ENCODE assay signal across 16 cellular contexts in the genomic region with DNA sequence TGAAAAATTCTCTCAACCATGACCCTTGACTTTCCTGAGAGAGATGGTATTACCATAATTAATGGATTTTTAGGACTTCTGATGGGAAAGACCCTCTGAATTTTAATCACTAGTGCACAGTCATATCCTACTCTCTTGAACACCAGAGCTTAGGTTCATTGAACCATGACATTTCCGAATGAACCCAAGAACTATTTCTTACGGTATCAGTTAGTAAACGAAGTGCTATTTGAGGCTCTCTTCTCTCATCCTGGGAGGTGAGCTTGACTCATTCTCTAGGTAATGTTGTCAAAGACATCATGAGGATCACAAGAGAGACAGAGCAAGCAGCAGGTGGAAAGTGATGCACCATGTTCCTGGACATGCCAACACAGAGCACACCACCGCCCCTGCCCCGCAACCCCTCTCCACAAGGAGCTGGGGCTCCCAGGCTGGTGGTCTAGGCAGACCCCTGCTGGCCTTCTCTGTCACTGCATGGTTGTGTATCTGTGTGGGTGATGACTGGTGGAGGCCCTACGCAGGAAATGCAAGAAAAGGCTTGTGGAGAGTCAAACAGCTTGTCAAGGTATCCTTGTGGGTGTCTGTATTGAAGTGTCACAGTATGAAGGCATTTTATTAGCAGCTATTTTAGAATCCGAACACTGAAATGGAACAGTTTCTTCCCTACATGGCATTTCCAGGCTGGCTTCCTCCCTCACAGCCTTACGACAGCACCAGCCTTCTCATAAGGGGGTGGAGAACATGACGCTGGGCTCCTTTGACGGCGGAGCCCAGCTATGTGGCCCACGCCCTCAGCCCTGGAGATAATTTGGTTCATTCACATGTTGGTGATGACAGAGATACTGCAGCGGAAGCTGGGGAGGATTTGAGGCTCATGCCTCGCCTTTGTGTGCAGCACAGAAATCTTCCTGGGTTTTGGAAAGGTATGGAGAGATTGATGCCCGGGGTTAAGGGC.
DNase-seq lines count a peak whose midpoint lies in the region; ATAC-seq and TF ChIP-seq lines count a peak whose summit lies in the region.
"Had no signal": no experiment of that assay in that cellular context is flagged by ENCODE, and none has a peak within 500 bp of the region (broad histone marks: within the 10 kb centered on the region; RNA-seq: fewer than 3 reads in every experiment).

No MANE protein-coding gene starts in this region.

- no peak overlapping the region for H3K4me2 ChIP-seq in PC-9

- H3K9me2 ChIP-seq in PC-9 (ENCODE audit: insufficient read depth): no peaks in the 10 kb centered on the region

- H4K20me1 ChIP-seq in PC-9 (ENCODE audit: insufficient read depth): no peaks in the 10 kb centered on the region

- intact Hi-C loops in PC-9 (cut with micrococcal nuclease; ENCODE audit: unreplicated experiment): no loop called here

- TF ChIP-seq CTCF in GM10248 (IDR thresholded peaks at IDR 0.05; ENCODE audit: control extremely low read depth, extremely low read depth, low read depth, missing control alignments) (peak; percentile 15), mesothelial cell of epicardium (IDR thresholded peaks at IDR 0.05; ENCODE audit: unreplicated experiment) (peak; percentile 15), PC-9 (conservative IDR thresholded peaks at IDR 0.05) (no peak)

- CTCF ChIA-PET in GM10248 (lab: Yijun Ruan, JAX) (interaction anchor here (0.7 to 2.6 kb wide), 7 partner anchors 10 to 570 kb away, joined by 3 to 7 read pairs (median 6); no protein-coding TSS in a partner anchor), HEK293T (lab: Yijun Ruan, JAX) (interaction anchor here (0.6 to 0.9 kb wide), 2 partner anchors 34 to 573 kb away, joined by 3 read pairs; no protein-coding TSS in a partner anchor), PC-9 (lab: Charles Lee) (no interaction called here)

- no peak for ATAC-seq in HG03196 (IDR thresholded peaks at IDR 0.05; ENCODE audit: unreplicated experiment)
- ATAC-seq: pancreas had no signal

- no peaks in the 10 kb centered on the region for H3K36me3 ChIP-seq in PC-9 (ENCODE audit: low read depth)
- H3K36me3 ChIP-seq: pancreas, stomach had no signal

- no peaks in the 10 kb centered on the region for H3K4me1 Mint-ChIP-seq in mesothelial cell of epicardium
- H3K4me1 Mint-ChIP-seq: activated naive CD4-positive, alpha-beta T cell treated with anti-CD3 and anti-CD28 coated beads, Interleukin-2, amount 50 U/mL, for 24 hours had no signal

- H3F3A ChIP-seq in PC-9 (ENCODE audit: insufficient read depth, low read depth): no peaks in the 10 kb centered on the region

- peaks cover 4% of the 10 kb centered on the region for H3K27me3 Mint-ChIP-seq in mesothelial cell of epicardium (ENCODE audit: low read depth)

- no peaks in the 10 kb centered on the region for H3K36me3 Mint-ChIP-seq in mesothelial cell of epicardium
- H3K36me3 Mint-ChIP-seq: activated naive CD4-positive, alpha-beta T cell treated with anti-CD3 and anti-CD28 coated beads, Interleukin-2, amount 50 U/mL, for 24 hours had no signal

- 0 out of 2 replicates have a peak, but pooled peaks cover 5% of the 10 kb centered on the region for H3K4me1 ChIP-seq in PC-9 (replicated peaks; ENCODE audit: insufficient read depth)
- H3K4me1 ChIP-seq: pancreas, stomach had no signal

- no peaks in the 10 kb centered on the region for H3K9me3 ChIP-seq in PC-9 (ENCODE audit: insufficient read depth, low read depth)
- H3K9me3 ChIP-seq: pancreas, stomach had no signal

- H3K27me3 ChIP-seq in PC-9 (ENCODE audit: insufficient read depth, low read depth): no peaks in the 10 kb centered on the region
- H3K27me3 ChIP-seq: pancreas had no signal

- no peaks in the 10 kb centered on the region for H3K9me3 Mint-ChIP-seq in mesothelial cell of epicardium

- no TSS peak for BruUV-seq in PC-9 (replicated peaks; lab: Mats Ljungman, UMichigan)

- no peak overlapping the region for H3K27ac Mint-ChIP-seq in mesothelial cell of epicardium
- H3K27ac Mint-ChIP-seq: activated naive CD4-positive, alpha-beta T cell treated with anti-CD3 and anti-CD28 coated beads, Interleukin-2, amount 50 U/mL, for 24 hours had no signal

- POLR2A ChIA-PET in GM10248 (lab: Yijun Ruan, JAX) (no interaction called here), HEK293T (lab: Yijun Ruan, JAX) (no interaction called here), PC-9 (lab: Charles Lee; ENCODE audit: unreplicated experiment) (no interaction called here)

- H3K27ac ChIP-seq in cingulate gyrus (ENCODE audit: low read depth, low read length) (peak overlapping the region; percentile 48), PC-9 (no peak overlapping the region)
- H3K27ac ChIP-seq: pancreas, stomach had no signal

- H3K79me2 ChIP-seq in PC-9 (ENCODE audit: low read depth): no peaks in the 10 kb centered on the region

- H3K4me3 Mint-ChIP-seq in mesothelial cell of epicardium: no peak overlapping the region
- H3K4me3 Mint-ChIP-seq: activated naive CD4-positive, alpha-beta T cell treated with anti-CD3 and anti-CD28 coated beads, Interleukin-2, amount 50 U/mL, for 24 hours had no signal

- DNase-seq in GM10248 (ENCODE audit: extremely low spot score) (no peak), HEK293T (ENCODE audit: extremely low spot score) (peak; percentile 37), mesothelial cell of epicardium (ENCODE audit: low spot score in 2 of 2, unreplicated experiment in 2 of 2) (no peak), PC-9 (no peak), NCI-H1105 (lab: John Stamatoyannopoulos, UW) (no peak), DMS153 (lab: John Stamatoyannopoulos, UW) (no peak)
- DNase-seq: C1 segment of cervical spinal cord, foreskin melanocyte, NCI-H2171, pancreas, stomach, T1000 had no signal

- no peak overlapping the region for H2AFZ ChIP-seq in PC-9

- H3K4me3 ChIP-seq in PC-9: no peak overlapping the region
- H3K4me3 ChIP-seq: lung, pancreas, stomach had no signal

TF ChIP-seq in HEK293T, 16 proteins besides CTCF, POLR2A, EP300 and RAD21:
- TF ChIP-seq ZNF384 (IDR thresholded peaks at IDR 0.05) (no peak), FOXM1 (IDR thresholded peaks at IDR 0.05; ENCODE audit: borderline replicate concordance) (no peak), SUZ12 (IDR thresholded peaks at IDR 0.05) (no peak), LEF1 (IDR thresholded peaks at IDR 0.05; ENCODE audit: borderline replicate concordance) (no peak), NFRKB (IDR thresholded peaks at IDR 0.05) (no peak), FOXA1 (IDR thresholded peaks at IDR 0.05) (no peak), L3MBTL2 (conservative IDR thresholded peaks at IDR 0.05) (no peak), HDGF (IDR thresholded peaks at IDR 0.05; ENCODE audit: borderline replicate concordance) (no peak), BHLHE40 (IDR thresholded peaks at IDR 0.05; ENCODE audit: borderline replicate concordance) (no peak), CTBP1 (IDR thresholded peaks at IDR 0.05; ENCODE audit: borderline replicate concordance) (no peak), ELF4 (IDR thresholded peaks at IDR 0.05) (no peak), ARNT (IDR thresholded peaks at IDR 0.05) (no peak), TARDBP (IDR thresholded peaks at IDR 0.05) (no peak), FOXK2 (IDR thresholded peaks at IDR 0.05) (no peak)
- TF ChIP-seq, protein P1, sequence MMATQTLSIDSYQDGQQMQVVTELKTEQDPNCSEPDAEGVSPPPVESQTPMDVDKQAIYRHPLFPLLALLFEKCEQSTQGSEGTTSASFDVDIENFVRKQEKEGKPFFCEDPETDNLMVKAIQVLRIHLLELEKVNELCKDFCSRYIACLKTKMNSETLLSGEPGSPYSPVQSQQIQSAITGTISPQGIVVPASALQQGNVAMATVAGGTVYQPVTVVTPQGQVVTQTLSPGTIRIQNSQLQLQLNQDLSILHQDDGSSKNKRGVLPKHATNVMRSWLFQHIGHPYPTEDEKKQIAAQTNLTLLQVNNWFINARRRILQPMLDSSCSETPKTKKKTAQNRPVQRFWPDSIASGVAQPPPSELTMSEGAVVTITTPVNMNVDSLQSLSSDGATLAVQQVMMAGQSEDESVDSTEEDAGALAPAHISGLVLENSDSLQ (IDR thresholded peaks at IDR 0.05): no peak
